13 cellular contexts compared by ENCODE assay signal in the genomic region with DNA sequence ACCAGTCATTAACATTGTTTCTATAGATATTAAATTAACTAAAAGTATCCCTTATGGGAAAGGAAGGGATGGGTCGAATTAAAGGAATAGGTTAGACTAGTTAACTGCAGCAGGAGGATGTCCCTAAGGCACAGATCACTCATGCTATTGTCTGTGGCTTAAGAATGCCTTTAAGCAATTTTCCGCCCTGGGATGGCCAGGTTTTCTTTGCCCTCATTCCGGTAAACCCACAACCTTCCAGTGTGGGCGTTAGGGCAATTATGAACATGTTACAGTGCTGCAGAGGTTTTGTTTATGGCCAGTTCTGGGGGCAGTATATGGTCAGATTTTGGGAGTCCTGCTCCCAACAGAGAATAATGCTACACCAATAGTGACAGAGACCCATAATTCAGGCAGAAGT.
"Had no signal": no experiment of that assay in that cellular context is flagged by ENCODE, and none has a peak within 500 bp of the region (broad histone marks: within the 10 kb centered on the region; RNA-seq: fewer than 3 reads in every experiment).

No MANE protein-coding gene starts in this region.

- H3K4me3 ChIP-seq: ascending aorta, gastrocnemius medialis, ovary, vagina had no signal

- DNase-seq: activated B cell treated with CpG ODN at 0.5 μM for 24 hours; activated CD4-positive, alpha-beta T cell treated with anti-CD3 and anti-CD28 coated beads, Interleukin-2, amount 10 ng/mL, durations not matched to agents 7 days and 5 days; activated CD8-positive, alpha-beta memory T cell treated with anti-CD3 and anti-CD28 coated beads for 24 hours; activated naive CD4-positive, alpha-beta T cell treated with Interleukin-2 at 50 U/mL for 16 hours; activated naive CD8-positive, alpha-beta T cell treated with anti-CD3 and anti-CD28 coated beads, Interleukin-2, amount 50 U/mL, for 24 hours; gastrocnemius medialis; kidney glomerular epithelial cell; ovary; retina; stimulated activated CD4-positive, alpha-beta T cell treated with anti-CD3 and anti-CD28 coated beads, Interleukin-15, amount 100 ng/mL, for 24 hours; stimulated activated CD4-positive, alpha-beta T cell treated with anti-CD3 and anti-CD28 coated beads, Interleukin-4, amount 100 ng/mL, for 24 hours had no signal

- H3K36me3 ChIP-seq: ascending aorta, gastrocnemius medialis, ovary, vagina had no signal

- H3K9me3 ChIP-seq: ascending aorta, gastrocnemius medialis, ovary, vagina had no signal

- H3K4me1 ChIP-seq: ascending aorta, gastrocnemius medialis, vagina had no signal

- ATAC-seq: activated naive CD8-positive, alpha-beta T cell treated with anti-CD3 and anti-CD28 coated beads, Interleukin-2, amount 50 U/mL, for 24 hours; gastrocnemius medialis had no signal

- H3K27ac ChIP-seq: ascending aorta, gastrocnemius medialis, ovary, vagina had no signal

- H3K27me3 ChIP-seq: ascending aorta, gastrocnemius medialis, ovary, vagina had no signal
